8 cellular contexts compared by ENCODE assay signal in the genomic region with DNA sequence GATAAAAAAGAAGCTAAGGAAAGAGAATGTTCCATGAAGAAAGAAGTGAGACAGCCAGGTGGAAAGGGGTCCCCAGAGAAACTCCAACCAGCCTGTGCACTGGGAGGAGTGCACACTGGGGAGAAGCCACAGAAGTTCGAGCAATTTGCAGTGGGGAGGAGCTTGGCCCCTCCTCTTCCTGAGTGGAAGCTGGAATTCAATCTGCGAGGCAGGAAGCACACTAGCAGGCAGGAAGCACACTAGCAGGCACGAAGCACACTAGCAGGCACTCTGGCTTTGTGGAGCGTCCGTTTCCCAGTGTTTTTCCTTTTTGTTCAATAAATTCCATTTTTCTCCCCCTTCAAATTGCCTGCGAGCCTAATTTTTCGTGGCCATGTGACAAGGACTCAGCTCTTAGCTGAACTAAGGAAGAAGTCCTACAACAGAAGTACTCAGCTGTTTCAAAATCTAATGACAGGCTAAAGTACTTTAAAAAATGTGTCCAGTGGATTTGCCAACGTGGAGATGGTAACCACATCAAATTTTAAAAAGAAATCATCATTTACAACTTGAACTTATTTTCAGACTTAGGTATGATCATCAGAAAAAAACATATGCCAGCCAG. TPM values are rescaled to one million over a fixed set of nuclear protein-coding genes. Genes with fewer than 3 reads are reported as not detected.
A peak's percentile ranks its signal among the peaks of the same experiment; 100 is the strongest.
DNase-seq lines count a peak whose midpoint lies in the region; ATAC-seq and TF ChIP-seq lines count a peak whose summit lies in the region.

No MANE protein-coding gene starts in this region.

- peak overlapping the region; percentile 41 for H3K27ac ChIP-seq in muscle layer of colon (ENCODE audit: low read depth, low read length)

- no peaks in the 10 kb centered on the region for H3K4me1 ChIP-seq in muscle layer of colon (ENCODE audit: insufficient read depth, low read length)

- no peaks in the 10 kb centered on the region for H3K27me3 ChIP-seq in muscle layer of colon (ENCODE audit: control insufficient read depth in 1 of 2, insufficient read depth in 2 of 2, low read length in 2 of 2)

- H3K36me3 ChIP-seq in muscle layer of colon (ENCODE audit: insufficient read depth, low read length), result peaks cover 9% of the 10 kb centered on the region

- no peak for ATAC-seq in HG02642 (IDR thresholded peaks at IDR 0.05; ENCODE audit: poor library complexity, unreplicated experiment)

- no peak overlapping the region for H3K9ac ChIP-seq in muscle layer of colon (ENCODE audit: low read length)

- DNase-seq in AG10803 (ENCODE audit: low read depth) (peak; percentile 76), NCI-H226 (peak; percentile 50), dermis blood vessel endothelial cell (peak; percentile 90), cortex of kidney (lab: John Stamatoyannopoulos, UW) (no peak), NCI-H1694 treated with DMSO at 0.1 percent for 48 hours (lab: John Stamatoyannopoulos, UW) (no peak)
- DNase-seq in activated naive CD4-positive, alpha-beta T cell (lab: John Stamatoyannopoulos, UW), result no peak

- TF ChIP-seq CTCF in AG10803 (conservative IDR thresholded peaks at IDR 0.05; ENCODE audit: low read length), result no peak

- H3K4me3 ChIP-seq in AG10803 (ENCODE audit: low read length) (peak overlapping the region; percentile 41), muscle layer of colon (ENCODE audit: low read depth in 1 of 2, low read length in 2 of 2) (peak overlapping the region in 1 of 2 donors; percentile 37)

- no peaks in the 10 kb centered on the region for H3K9me3 ChIP-seq in muscle layer of colon (ENCODE audit: low read length)

RNA-seq across cellular contexts. Expression of a gene that starts 21.4 kb away (rescaled TPM):
- total RNA-seq in dermis blood vessel endothelial cell, result 22.5 and 25.5 TPM in 2 replicates

RNA-seq across cellular contexts. Expression of a gene that starts 23.2 kb away (rescaled TPM):
- total RNA-seq in dermis blood vessel endothelial cell, result 14.8 and 18.2 TPM in 2 replicates

RNA-seq across cellular contexts. Expression of a gene that starts 23.6 kb away (rescaled TPM):
- 72.6 and 79.0 TPM in 2 replicates for total RNA-seq in dermis blood vessel endothelial cell

Comparison
In these comparisons a context has a peak if more than half of its experiments do, and no peak if none do; other contexts are left out.
1. DNase-seq: peak in AG10803 (single experiment), NCI-H226 (single experiment) and dermis blood vessel endothelial cell (single experiment); none in cortex of kidney (single experiment), activated naive CD4-positive, alpha-beta T cell (0 of 4) and NCI-H1694 treated with DMSO at 0.1 percent for 48 hours (single experiment).